In the genomic region with DNA sequence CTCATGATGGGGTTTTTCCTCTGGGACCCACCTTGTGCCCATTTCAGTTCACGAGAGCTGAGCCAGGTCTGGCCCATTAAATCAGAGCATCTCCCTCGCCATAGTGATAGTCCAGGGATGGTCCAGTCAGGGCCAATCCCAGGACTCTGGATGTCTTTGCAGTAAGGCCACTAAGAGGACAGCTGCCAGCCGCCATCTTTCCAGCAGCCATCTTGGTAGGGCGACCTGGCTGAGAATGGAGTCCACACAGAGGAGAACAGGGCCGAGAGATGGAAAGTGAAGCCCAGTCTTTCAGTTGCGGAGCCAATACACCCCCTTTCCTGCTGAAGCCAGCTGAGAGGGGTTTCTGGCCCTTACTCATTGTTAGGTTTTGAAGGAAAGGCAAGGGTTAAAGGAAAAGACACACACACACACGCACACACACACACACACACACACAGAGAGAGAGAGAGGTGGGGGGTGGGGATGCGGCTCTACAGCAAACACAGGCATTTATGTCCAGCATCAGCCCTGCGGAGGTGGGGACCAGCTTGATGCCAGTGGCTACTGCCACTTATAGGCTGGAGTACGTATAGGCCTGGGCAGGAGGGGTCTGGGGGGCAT, we compare ENCODE assay signal across 36 cellular contexts. TPM values are rescaled to one million over a fixed set of nuclear protein-coding genes. Genes with fewer than 3 reads are reported as not detected.
"Had no signal": no experiment of that assay in that cellular context is flagged by ENCODE, and none has a peak within 500 bp of the region (broad histone marks: within the 10 kb centered on the region; RNA-seq: fewer than 3 reads in every experiment).

No MANE protein-coding gene starts in this region.

- ATAC-seq: activated naive CD4-positive, alpha-beta T cell treated with anti-CD3 and anti-CD28 coated beads, Interleukin-2, amount 50 U/mL, for 72 hours; PC-3; Right ventricle myocardium inferior had no signal

- H3K36me3 Mint-ChIP-seq: activated naive CD4-positive, alpha-beta T cell treated with anti-CD3 and anti-CD28 coated beads, Interleukin-2, amount 50 U/mL, for 72 hours; brain had no signal

- H3K4me3 ChIP-seq: adrenal gland, Peyer's patch had no signal

- H3K9me3 ChIP-seq: adrenal gland, Peyer's patch had no signal

- DNase-seq: activated CD4-positive, alpha-beta T cell treated with anti-CD3 and anti-CD28 coated beads for 1 hour; activated CD4-positive, alpha-beta T cell treated with anti-CD3 and anti-CD28 coated beads for 48 hours; activated CD4-positive, CD25-positive, alpha-beta regulatory T cell; activated CD8-positive, alpha-beta memory T cell treated with anti-CD3 and anti-CD28 coated beads for 24 hours; activated gamma-delta T cell; activated naive CD4-positive, alpha-beta T cell treated with anti-CD3 and anti-CD28 coated beads for 36 hours; activated T-cell treated with anti-CD3 and anti-CD28 coated beads, Interleukin-2, amount 50 U/mL, for 24 hours; adrenal gland; caudate nucleus; cerebellar nuclear complex; Karpas-422; NCI-H1105 treated with DMSO at 0.1 percent for 48 hours; NCI-H1436 treated with DMSO at 0.1 percent for 48 hours; NCI-H1694 treated with DMSO at 0.1 percent for 48 hours; NCI-H2029; NCI-H345; NCI-H526; NCI-H748 treated with DMSO at 0.1 percent for 48 hours; NK-92 treated with Interleukin-12 subunit alpha and Interleukin-12 subunit beta, amount 100 ng/mL, for 24 hours; PC-3; Peyer's patch; RPMI8226; SIG-M5; SW 1271; T-helper 1 cell; T-helper 2 cell; T-helper 9 cell; WERI-Rb-1 had no signal

- H3K27ac ChIP-seq: adrenal gland, Peyer's patch, WERI-Rb-1 had no signal

- H3K4me1 ChIP-seq: adrenal gland had no signal

- H3K27me3 ChIP-seq: adrenal gland, Peyer's patch had no signal

- H3K36me3 ChIP-seq: adrenal gland, Peyer's patch, WERI-Rb-1 had no signal

- H3K4me1 Mint-ChIP-seq: brain had no signal

- H3K9me3 Mint-ChIP-seq: activated naive CD4-positive, alpha-beta T cell treated with anti-CD3 and anti-CD28 coated beads for 36 hours; activated T-cell treated with anti-CD3 and anti-CD28 coated beads, Interleukin-2, amount 50 U/mL, for 24 hours; activated T-helper 2 cell treated with anti-CD3 and anti-CD28 coated beads, Interferon-gamma antibody, Interleukin-2, Interleukin-4, amounts not matched to agents 10 μg/mL and 5 μg/mL and 100 μg/mL, durations not matched to agents 14 hours and 24 hours and 36 hours had no signal

- H3K27me3 Mint-ChIP-seq: activated T-cell treated with anti-CD3 and anti-CD28 coated beads, Interleukin-2, amount 50 U/mL, for 24 hours had no signal

- H3K4me3 Mint-ChIP-seq: activated naive CD4-positive, alpha-beta T cell treated with anti-CD3 and anti-CD28 coated beads for 36 hours; activated T-cell treated with anti-CD3 and anti-CD28 coated beads, Interleukin-2, amount 50 U/mL, for 24 hours; brain had no signal

- H3K27ac Mint-ChIP-seq: activated naive CD4-positive, alpha-beta T cell treated with anti-CD3 and anti-CD28 coated beads for 36 hours; activated naive CD4-positive, alpha-beta T cell treated with anti-CD3 and anti-CD28 coated beads, Interleukin-2, amount 50 U/mL, for 72 hours; activated T-cell treated with anti-CD3 and anti-CD28 coated beads, Interleukin-2, amount 50 U/mL, for 24 hours; activated T-helper 2 cell treated with anti-CD3 and anti-CD28 coated beads, Interferon-gamma antibody, Interleukin-2, Interleukin-4, amounts not matched to agents 10 μg/mL and 5 μg/mL and 100 μg/mL, durations not matched to agents 14 hours and 24 hours and 36 hours; brain had no signal

- FAIRE-seq: bronchial epithelial cell had no signal

RNA-seq across cellular contexts. Expression of a gene that starts 31.6 kb away (rescaled TPM):
- total RNA-seq: activated naive CD4-positive, alpha-beta T cell treated with anti-CD3 and anti-CD28 coated beads for 36 hours; activated naive CD4-positive, alpha-beta T cell treated with anti-CD3 and anti-CD28 coated beads, Interleukin-2, amount 50 U/mL, for 72 hours; activated T-helper 2 cell treated with anti-CD3 and anti-CD28 coated beads, Interferon-gamma antibody, Interleukin-2, Interleukin-4, amounts not matched to agents 10 μg/mL and 5 μg/mL and 100 μg/mL, durations not matched to agents 14 hours and 24 hours and 36 hours; adrenal gland; bronchial epithelial cell; MCF 10A; NCI-H460; SK-MEL-5 had no signal
